1 cellular context compared by ENCODE assay signal in genomic region chr1:151790071-151790939, GRCh38.
TF ChIP-seq lines count a peak whose summit lies in the region.

TDRKH (minus strand) TSS chr1:151790500; CDS start chr1:151783022, 7,478 bp downstream.

TF ChIP-seq in HEK293, 187 proteins besides CTCF, POLR2A, EP300 and RAD21 (continued from another document and continues in another):
- TF ChIP-seq ZNF704 (tag by site-specific recombination; IDR thresholded peaks at IDR 0.05) (no peak), ZNF423 (tag by site-specific recombination; IDR thresholded peaks at IDR 0.05) (no peak), ZFP37 (tag by site-specific recombination; IDR thresholded peaks at IDR 0.05) (peak; percentile 81), ZNF202 (tag by site-specific recombination; IDR thresholded peaks at IDR 0.05; ENCODE audit: borderline replicate concordance) (no peak), ZNF610 (tag by site-specific recombination; IDR thresholded peaks at IDR 0.05; ENCODE audit: borderline replicate concordance) (peak; percentile 82; the same call in 1 of the 2 replicates), ZFP41 (tag by site-specific recombination; IDR thresholded peaks at IDR 0.05; ENCODE audit: borderline replicate concordance) (no peak), PRDM10 (tag by site-specific recombination; IDR thresholded peaks at IDR 0.05) (peak; percentile 86), PRDM1 (tag by site-specific recombination; IDR thresholded peaks at IDR 0.05) (no peak), SP3 (tag by site-specific recombination; IDR thresholded peaks at IDR 0.05) (peak; percentile 83), HOXA7 (CRISPR knock-in tag; IDR thresholded peaks at IDR 0.05; ENCODE audit: borderline replicate concordance) (no peak), RBAK (tag by site-specific recombination; IDR thresholded peaks at IDR 0.05) (no peak), BCL11B (tag by site-specific recombination; IDR thresholded peaks at IDR 0.05; ENCODE audit: low read depth) (0 out of 2 replicates have a peak, but pooled peaks have one; percentile 32), ZNF169 (tag by site-specific recombination; IDR thresholded peaks at IDR 0.05) (no peak; the same call in 1 of the 2 replicates), ZNF292 (tag by site-specific recombination; IDR thresholded peaks at IDR 0.05; ENCODE audit: borderline replicate concordance, low read depth) (no peak), ZBTB1 (tag by site-specific recombination; IDR thresholded peaks at IDR 0.05) (no peak), OVOL3 (tag by site-specific recombination; IDR thresholded peaks at IDR 0.05) (peak; percentile 43; the same call in 1 of the 2 replicates), ZNF701 (tag by site-specific recombination; IDR thresholded peaks at IDR 0.05) (no peak), ZNF670 (tag by site-specific recombination; IDR thresholded peaks at IDR 0.05; ENCODE audit: low read depth) (no peak), ZNF791 (tag by site-specific recombination; IDR thresholded peaks at IDR 0.05) (no peak), ZNF488 (tag by site-specific recombination; IDR thresholded peaks at IDR 0.05) (no peak), ZNF707 (tag by site-specific recombination; IDR thresholded peaks at IDR 0.05) (no peak), ZNF350 (tag by site-specific recombination; IDR thresholded peaks at IDR 0.05) (no peak), ZBTB6 (tag by site-specific recombination; IDR thresholded peaks at IDR 0.05) (peak; percentile 98), EGR2 (tag by site-specific recombination; IDR thresholded peaks at IDR 0.05; ENCODE audit: low read depth) (peak; percentile 98), ZNF624 (tag by site-specific recombination; IDR thresholded peaks at IDR 0.05) (no peak; the same call in 1 of the 2 replicates), ZNF248 (tag by site-specific recombination; IDR thresholded peaks at IDR 0.05) (no peak), ZNF692 (tag by site-specific recombination; IDR thresholded peaks at IDR 0.05) (peak; percentile 93), ZNF133 (tag by site-specific recombination; IDR thresholded peaks at IDR 0.05) (no peak), ZNF544 (tag by site-specific recombination; IDR thresholded peaks at IDR 0.05) (no peak), ZNF148 (tag by site-specific recombination; IDR thresholded peaks at IDR 0.05; ENCODE audit: borderline replicate concordance) (no peak), ZNF24 (tag by site-specific recombination; IDR thresholded peaks at IDR 0.05) (peak; percentile 84; the same call in 1 of the 2 replicates), ZNF449 (tag by site-specific recombination; IDR thresholded peaks at IDR 0.05) (no peak; the same call in 1 of the 2 replicates), ZNF121 (tag by site-specific recombination; IDR thresholded peaks at IDR 0.05) (peak; percentile 56; the same call in 1 of the 2 replicates), KLF8 (tag by site-specific recombination; IDR thresholded peaks at IDR 0.05) (peak; percentile 86; the same call in 1 of the 2 replicates), ZNF16 (tag by site-specific recombination; IDR thresholded peaks at IDR 0.05; ENCODE audit: low read depth) (no peak), ZNF785 (tag by site-specific recombination; IDR thresholded peaks at IDR 0.05) (0 out of 2 replicates have a peak, but pooled peaks have one; percentile 57), ZBTB10 (tag by site-specific recombination; IDR thresholded peaks at IDR 0.05) (peak; percentile 92), ZNF600 (tag by site-specific recombination; IDR thresholded peaks at IDR 0.05) (peak; percentile 94), ZBTB26 (tag by site-specific recombination; optimal IDR thresholded peaks at IDR 0.05) (peak; percentile 77), ZSCAN23 (tag by site-specific recombination; IDR thresholded peaks at IDR 0.05) (peak; percentile 46; the same call in 1 of the 2 replicates), ZNF18 (tag by site-specific recombination; IDR thresholded peaks at IDR 0.05) (peak; percentile 98), FEZF1 (tag by site-specific recombination; IDR thresholded peaks at IDR 0.05) (no peak)
